ENCODE assay signal across 1 cellular context in the genomic region with DNA sequence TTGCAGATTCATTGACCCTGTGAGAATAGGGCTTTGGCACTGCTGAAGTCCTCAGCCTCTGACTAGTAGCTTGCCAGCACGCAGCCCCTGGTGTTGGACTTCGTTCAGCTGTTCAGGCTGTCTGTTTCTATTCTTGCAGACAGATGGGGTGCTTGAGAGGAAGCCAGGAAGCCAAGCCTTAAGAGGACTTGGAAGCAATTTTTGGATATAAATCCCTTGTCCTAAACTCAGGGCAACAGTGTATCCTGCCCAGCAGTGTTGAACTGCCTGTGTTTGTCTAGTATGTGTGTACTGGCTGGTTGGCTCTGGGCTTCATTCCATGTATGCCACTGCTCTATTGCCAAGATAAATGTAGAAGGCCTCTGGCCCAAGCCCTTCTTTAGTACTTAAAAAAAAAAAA.
TF ChIP-seq lines count a peak whose summit lies in the region.

No MANE protein-coding gene starts in this region.

TF ChIP-seq in K562, 482 proteins besides CTCF, POLR2A, EP300 and RAD21 (continued from another document):
- TF ChIP-seq AFF4 (CRISPR knock-in tag; IDR thresholded peaks at IDR 0.05) (no peak), MTA3 (IDR thresholded peaks at IDR 0.05; ENCODE audit: borderline replicate concordance) (no peak)
